Comparison of ENCODE assay signal across 10 cellular contexts in genomic region chr19:42497492-42498226, GRCh38. TPM values are rescaled to one million over a fixed set of nuclear protein-coding genes. Genes with fewer than 3 reads are reported as not detected.
A peak's percentile ranks its signal among the peaks of the same experiment; 100 is the strongest.
DNase-seq lines count a peak whose midpoint lies in the region; ATAC-seq and TF ChIP-seq lines count a peak whose summit lies in the region.
"Had no signal": no experiment of that assay in that cellular context is flagged by ENCODE, and none has a peak within 500 bp of the region (broad histone marks: within the 10 kb centered on the region; RNA-seq: fewer than 3 reads in every experiment).

No MANE protein-coding gene starts in this region.

- no peaks in the 10 kb centered on the region for H3K27me3 Mint-ChIP-seq in activated T-cell treated with anti-CD3 and anti-CD28 coated beads, Interleukin-2, amount 50 U/mL, for 4 hours (ENCODE audit: low read depth)

- H3K79me2 ChIP-seq in SK-N-SH (ENCODE audit: insufficient read depth) = no peaks in the 10 kb centered on the region

- H3K9ac ChIP-seq in SK-N-SH = no peak overlapping the region

- no peaks in the 10 kb centered on the region for H3K36me3 ChIP-seq in SK-N-SH (replicated peaks in 1 of 2; ENCODE audit: control insufficient read depth in 1 of 2, insufficient read depth in 2 of 2, low read length in 1 of 2)

- no peaks in the 10 kb centered on the region for H3K9me3 ChIP-seq in SK-N-SH

- no peak for TF ChIP-seq RAD21 in SK-N-SH (IDR thresholded peaks at IDR 0.05; ENCODE audit: low read length)

- TF ChIP-seq CTCF in SK-N-SH (IDR thresholded peaks at IDR 0.05) = no peak

- peak; percentile 18 for DNase-seq in Ammon's horn (ENCODE audit: low spot score)
- peak; percentile 87 for DNase-seq in MV-4-11 (lab: John Stamatoyannopoulos, UW)
- peak; percentile 85 for DNase-seq in left kidney (ENCODE audit: low read depth, low spot score)
- DNase-seq in activated T-cell treated with anti-CD3 and anti-CD28 coated beads, Interleukin-2, amount 50 U/mL, for 4 hours = no peak
- DNase-seq in SK-N-SH = no peak
- DNase-seq: NK-92 treated with Interleukin-12 subunit alpha and Interleukin-12 subunit beta, amount 100 ng/mL, for 24 hours had no signal

- no peaks in the 10 kb centered on the region for H3K9me2 ChIP-seq in SK-N-SH

- WGBS in SK-N-SH (ENCODE audit: low lambda C conversion rate) = 70% methylated on average over 4 of the region's 4 CpGs

- no peaks in the 10 kb centered on the region for H3K36me3 Mint-ChIP-seq in activated T-cell treated with anti-CD3 and anti-CD28 coated beads, Interleukin-2, amount 50 U/mL, for 4 hours (ENCODE audit: insufficient read depth)

- CTCF ChIA-PET in SK-N-SH (lab: Yijun Ruan, JAX) = interaction anchor here (1.7 to 2.9 kb wide), 3 partner anchors 11 to 47 kb away, joined by 4 to 14 read pairs (median 13); partner anchors contain the start of gene CEACAM1

- no peak overlapping the region for H3K4me3 ChIP-seq in SK-N-SH (ENCODE audit: low read depth in 2 of 2, low read length in 1 of 2)

- H2AFZ ChIP-seq in SK-N-SH (ENCODE audit: low read depth) = no peak overlapping the region

- peaks cover 13% of the 10 kb centered on the region for H3K4me1 Mint-ChIP-seq in activated T-cell treated with anti-CD3 and anti-CD28 coated beads, Interleukin-2, amount 50 U/mL, for 4 hours (ENCODE audit: low read depth)

- POLR2A ChIA-PET in SK-N-SH (lab: Yijun Ruan, JAX) = no interaction called here

- no peak overlapping the region for H3K4me2 ChIP-seq in SK-N-SH

- no peaks in the 10 kb centered on the region; a peak in 1 of 4 replicates for H3K4me1 ChIP-seq in SK-N-SH (ENCODE audit: control insufficient read depth in 1 of 2, insufficient read depth in 2 of 2, low read depth in 1 of 2, low read length in 1 of 2)

- no peaks in the 10 kb centered on the region for H4K20me1 ChIP-seq in SK-N-SH (ENCODE audit: insufficient read depth)

- H3K27me3 ChIP-seq in SK-N-SH (ENCODE audit: insufficient read depth) = no peaks in the 10 kb centered on the region

- H3K9me3 Mint-ChIP-seq in activated T-cell treated with anti-CD3 and anti-CD28 coated beads, Interleukin-2, amount 50 U/mL, for 4 hours = no peaks in the 10 kb centered on the region

- H3F3A ChIP-seq in SK-N-SH (replicated peaks; ENCODE audit: insufficient read depth) = no peaks in the 10 kb centered on the region

- no peak for TF ChIP-seq EP300 in SK-N-SH (IDR thresholded peaks at IDR 0.05; ENCODE audit: borderline replicate concordance in 1 of 2, low read depth in 1 of 2, low read length in 1 of 2)

- H3K27ac ChIP-seq in SK-N-SH (ENCODE audit: low read depth in 2 of 2, low read length in 1 of 2) = no peak overlapping the region

- H3K4me3 Mint-ChIP-seq in activated T-cell treated with anti-CD3 and anti-CD28 coated beads, Interleukin-2, amount 50 U/mL, for 4 hours = no peak overlapping the region

- peak; percentile 43 for ATAC-seq in GM19324 (IDR thresholded peaks at IDR 0.05; ENCODE audit: low FRiP score, unreplicated experiment)
- no peak for ATAC-seq in activated T-cell treated with anti-CD3 and anti-CD28 coated beads, Interleukin-2, amount 50 U/mL, for 4 hours
- ATAC-seq in HG03460 (IDR thresholded peaks at IDR 0.05; ENCODE audit: unreplicated experiment) = no peak
- no peak for ATAC-seq in GM21515 (IDR thresholded peaks at IDR 0.05; ENCODE audit: unreplicated experiment)

TF ChIP-seq in SK-N-SH, 30 proteins besides CTCF, POLR2A, EP300 and RAD21:
- no peak for TF ChIP-seq CHD2 (IDR thresholded peaks at IDR 0.05; ENCODE audit: low read length, partially characterized antibody)
- TF ChIP-seq SIN3A (IDR thresholded peaks at IDR 0.05; ENCODE audit: borderline replicate concordance, low read depth, low read length) = no peak
- TF ChIP-seq MAX (IDR thresholded peaks at IDR 0.05; ENCODE audit: low read depth) = no peak
- TF ChIP-seq, protein P1, sequence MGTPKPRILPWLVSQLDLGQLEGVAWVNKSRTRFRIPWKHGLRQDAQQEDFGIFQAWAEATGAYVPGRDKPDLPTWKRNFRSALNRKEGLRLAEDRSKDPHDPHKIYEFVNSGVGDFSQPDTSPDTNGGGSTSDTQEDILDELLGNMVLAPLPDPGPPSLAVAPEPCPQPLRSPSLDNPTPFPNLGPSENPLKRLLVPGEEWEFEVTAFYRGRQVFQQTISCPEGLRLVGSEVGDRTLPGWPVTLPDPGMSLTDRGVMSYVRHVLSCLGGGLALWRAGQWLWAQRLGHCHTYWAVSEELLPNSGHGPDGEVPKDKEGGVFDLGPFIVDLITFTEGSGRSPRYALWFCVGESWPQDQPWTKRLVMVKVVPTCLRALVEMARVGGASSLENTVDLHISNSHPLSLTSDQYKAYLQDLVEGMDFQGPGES (IDR thresholded peaks at IDR 0.05; ENCODE audit: low read depth, low read length) = no peak
- no peak for TF ChIP-seq POLR2AphosphoS5 (IDR thresholded peaks at IDR 0.05; ENCODE audit: low read depth, low read length)
- TF ChIP-seq FOSL2 (IDR thresholded peaks at IDR 0.05; ENCODE audit: borderline replicate concordance, low read depth) = no peak
- TF ChIP-seq MEF2A (IDR thresholded peaks at IDR 0.05; ENCODE audit: borderline replicate concordance, low read depth) = no peak
- no peak for TF ChIP-seq ELF1 (IDR thresholded peaks at IDR 0.05)
- TF ChIP-seq TCF12 (IDR thresholded peaks at IDR 0.05) = no peak
- no peak for TF ChIP-seq YY1 (IDR thresholded peaks at IDR 0.05; ENCODE audit: low read depth)
- no peak for TF ChIP-seq SMC3 (IDR thresholded peaks at IDR 0.05; ENCODE audit: low read depth, low read length)
- no peak for TF ChIP-seq RFX5 (IDR thresholded peaks at IDR 0.05; ENCODE audit: low read length)
- no peak for TF ChIP-seq RXRA (IDR thresholded peaks at IDR 0.05; ENCODE audit: borderline replicate concordance, low read depth)
- no peak for TF ChIP-seq NFIC (IDR thresholded peaks at IDR 0.05; ENCODE audit: borderline replicate concordance)
- TF ChIP-seq RCOR1 (IDR thresholded peaks at IDR 0.05; ENCODE audit: low read length) = no peak
- no peak for TF ChIP-seq TEAD4 (IDR thresholded peaks at IDR 0.05; ENCODE audit: borderline replicate concordance, insufficient read depth)
- TF ChIP-seq NRF1 (IDR thresholded peaks at IDR 0.05; ENCODE audit: low read depth, low read length) = no peak
- TF ChIP-seq FOXJ3 (CRISPR knock-in tag; IDR thresholded peaks at IDR 0.05) = no peak

RNA-seq across cellular contexts. Expression of gene CEACAM1, which starts 30.6 kb away (rescaled TPM):
- total RNA-seq in activated T-cell treated with anti-CD3 and anti-CD28 coated beads, Interleukin-2, amount 50 U/mL, for 4 hours = under 1 TPM; 0.30 to 0.43 (median 0.40) TPM
- polyA plus RNA-seq in SK-N-SH (2012; rRNA removed) = 0.49 and 0.53 TPM in 2 replicates
- polyA plus RNA-seq in SK-N-SH (2012; cell fraction: cytosol; rRNA removed) = 0.44 and 0.46 TPM in 2 replicates
- polyA plus RNA-seq in SK-N-SH (2012; cell fraction: nucleus; rRNA removed) = 0.75 and 1.5 TPM in 2 replicates

RNA-seq across cellular contexts. Expression of gene CXCL17, which starts 54.9 kb away (rescaled TPM):
- total RNA-seq in activated T-cell treated with anti-CD3 and anti-CD28 coated beads, Interleukin-2, amount 50 U/mL, for 4 hours = not detected
- polyA plus RNA-seq in SK-N-SH (2012; rRNA removed) = not detected in 2 replicates
- not detected in 2 replicates for polyA plus RNA-seq in SK-N-SH (2012; cell fraction: cytosol; rRNA removed)
- not detected in 2 replicates for polyA plus RNA-seq in SK-N-SH (2012; cell fraction: nucleus; rRNA removed)
- total RNA-seq: fibroblast of villous mesenchyme had no signal

Comparison
In these comparisons a context has a peak if more than half of its experiments do, and no peak if none do; other contexts are left out.
1. DNase-seq: peak in Ammon's horn (single experiment), MV-4-11 (single experiment) and left kidney (single experiment); none in activated T-cell treated with anti-CD3 and anti-CD28 coated beads, Interleukin-2, amount 50 U/mL, for 4 hours (single experiment) and SK-N-SH (single experiment).